ENCODE assay signal across 16 cellular contexts in the genomic region with DNA sequence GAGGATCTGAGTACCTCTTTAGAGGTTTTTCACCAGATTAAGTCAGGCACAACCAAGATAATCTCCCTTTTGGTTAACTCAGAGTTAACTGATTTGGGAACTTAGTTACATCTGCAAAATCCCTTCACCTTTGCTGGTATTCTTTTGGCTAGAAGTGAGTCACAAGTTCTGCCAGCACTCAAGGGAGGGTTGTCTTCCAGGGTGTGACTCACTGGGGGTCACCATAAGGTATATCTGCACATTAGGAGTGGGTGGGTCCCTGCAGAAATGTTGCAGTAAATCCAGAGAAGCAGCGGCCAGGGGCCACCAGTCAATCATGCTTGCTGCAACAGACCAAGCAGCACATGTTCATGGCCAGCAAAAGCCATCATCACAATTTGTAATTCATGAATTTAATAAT. TPM values are rescaled to one million over a fixed set of nuclear protein-coding genes. Genes with fewer than 3 reads are reported as not detected.
DNase-seq lines count a peak whose midpoint lies in the region; ATAC-seq and TF ChIP-seq lines count a peak whose summit lies in the region.
"Had no signal": no experiment of that assay in that cellular context is flagged by ENCODE, and none has a peak within 500 bp of the region (broad histone marks: within the 10 kb centered on the region; RNA-seq: fewer than 3 reads in every experiment).

No MANE protein-coding gene starts in this region.

- H2BK15ac ChIP-seq in mesenchymal stem cell (ENCODE audit: low read depth, poor library complexity, severe bottlenecking) = no peak overlapping the region

- H3K14ac ChIP-seq in mesenchymal stem cell (ENCODE audit: low read length in 2 of 2) = no peak overlapping the region

- H3K27ac ChIP-seq in HCT116 (ENCODE audit: low read depth, low read length) (no peak overlapping the region), colonic mucosa (peak overlapping the region; percentile 84), mesenchymal stem cell (ENCODE audit: low read length, poor library complexity, severe bottlenecking) (no peak overlapping the region)
- H3K27ac ChIP-seq: neutrophil had no signal

- RAD21 ChIA-PET in HCT116 (lab: Charles Lee; ENCODE audit: low non-redundant PET in 1 of 2, low total read pairs in 2 of 2, uncharacterized antibody in 2 of 2, unreplicated experiment in 2 of 2) = no interaction called here

- H3K4ac ChIP-seq in mesenchymal stem cell (ENCODE audit: low read depth in 1 of 2, low read length in 2 of 2) = no peak overlapping the region

- H2BK12ac ChIP-seq in mesenchymal stem cell (ENCODE audit: low read length in 2 of 2) = no peak overlapping the region

- no TSS peak for BruUV-seq in HCT116 (replicated peaks; lab: Mats Ljungman, UMichigan)

- H2AK5ac ChIP-seq in mesenchymal stem cell (ENCODE audit: low read length, severe bottlenecking) = no peak overlapping the region

- H2AFZ ChIP-seq in HCT116 (ENCODE audit: low read depth, low read length, poor library complexity, severe bottlenecking) (no peak overlapping the region), mesenchymal stem cell (ENCODE audit: low read depth, low read length) (no peak overlapping the region)

- WGBS in mesenchymal stem cell = no CpG with 5 or more reads among the region's 1 CpG

- H3K36me3 ChIP-seq in HCT116 (ENCODE audit: control insufficient read depth in 1 of 2, insufficient read depth in 2 of 2, low read length in 2 of 2) = no peaks in the 10 kb centered on the region
- H3K36me3 ChIP-seq in colonic mucosa = no peaks in the 10 kb centered on the region
- no peaks in the 10 kb centered on the region for H3K36me3 ChIP-seq in mesenchymal stem cell (ENCODE audit: control insufficient read depth in 1 of 2, insufficient read depth in 2 of 2, low read depth in 1 of 2, low read length in 2 of 2)
- H3K36me3 ChIP-seq: neutrophil, tibial nerve had no signal

- no peak overlapping the region for H3K4me3 ChIP-seq in HCT116 (replicated peaks in 1 of 2; ENCODE audit: low read depth in 1 of 2, low read length in 2 of 2)
- H3K4me3 ChIP-seq in colonic mucosa = no peak overlapping the region
- H3K4me3 ChIP-seq in mesenchymal stem cell (ENCODE audit: insufficient read depth in 1 of 2, low read depth in 1 of 2, low read length in 2 of 2) = no peak overlapping the region
- H3K4me3 ChIP-seq: tibial nerve had no signal

- no peak overlapping the region for H3K9ac ChIP-seq in HCT116 (ENCODE audit: low read length)
- H3K9ac ChIP-seq in colonic mucosa (ENCODE audit: low read depth in 2 of 2, low read length in 2 of 2) = peak overlapping the region in 1 of 2 donors; percentile 67
- H3K9ac ChIP-seq in mesenchymal stem cell (ENCODE audit: low read length) = no peak overlapping the region

- no peak overlapping the region for H2BK5ac ChIP-seq in mesenchymal stem cell (ENCODE audit: low read depth, low read length, poor library complexity, severe bottlenecking)

- H3K9me2 ChIP-seq in HCT116 (ENCODE audit: insufficient read depth) = no peaks in the 10 kb centered on the region

- no peaks in the 10 kb centered on the region for H4K20me1 ChIP-seq in HCT116 (ENCODE audit: insufficient read depth)

- ATAC-seq in HCT116 (no peak), HG02678 (IDR thresholded peaks at IDR 0.05; ENCODE audit: unreplicated experiment) (no peak), HG02798 (IDR thresholded peaks at IDR 0.05; ENCODE audit: poor library complexity, unreplicated experiment) (no peak)
- ATAC-seq: activated CD8-positive, alpha-beta memory T cell treated with anti-CD3 and anti-CD28 coated beads, Interleukin-2, amount 10 ng/mL, durations not matched to agents 7 days and 5 days; sciatic nerve had no signal

- no peak overlapping the region for H4K8ac ChIP-seq in mesenchymal stem cell (ENCODE audit: low read length)

- H3K4me1 ChIP-seq in HCT116 (ENCODE audit: control insufficient read depth in 1 of 2, insufficient read depth in 2 of 2, low read length in 2 of 2) = peaks cover 0 to 9% of the 10 kb centered on the region in 2 experiments; a peak in 2 of 4 replicates
- no peaks in the 10 kb centered on the region for H3K4me1 ChIP-seq in colonic mucosa
- H3K4me1 ChIP-seq in mesenchymal stem cell (ENCODE audit: control insufficient read depth, insufficient read depth, low read depth, low read length) = peaks cover 2% of the 10 kb centered on the region
- H3K4me1 ChIP-seq: tibial nerve had no signal

- H3K23ac ChIP-seq in mesenchymal stem cell (ENCODE audit: low read length in 2 of 2) = no peak overlapping the region

- TF ChIP-seq RAD21 in HCT116 (IDR thresholded peaks at IDR 0.05; ENCODE audit: low read depth) = no peak

- H3K79me1 ChIP-seq in mesenchymal stem cell (replicated peaks; ENCODE audit: low read length, poor library complexity, severe bottlenecking) = no peaks in the 10 kb centered on the region

- H2BK120ac ChIP-seq in mesenchymal stem cell (ENCODE audit: low read depth, low read length) = no peak overlapping the region

- POLR2A ChIA-PET in HCT116 (lab: Charles Lee) = no interaction called here

- intact Hi-C loops in HCT116 (cut with micrococcal nuclease) (no loop called here), colonic mucosa (cut with DNase I) (no loop called here)

- H3K27me3 ChIP-seq in HCT116 (ENCODE audit: insufficient read depth, low read length) (no peaks in the 10 kb centered on the region), colonic mucosa (no peaks in the 10 kb centered on the region), mesenchymal stem cell (ENCODE audit: control insufficient read depth in 1 of 2, insufficient read depth in 1 of 2, low read length in 2 of 2) (no peaks in the 10 kb centered on the region)
- H3K27me3 ChIP-seq: neutrophil, tibial nerve had no signal

- TF ChIP-seq POLR2A in HCT116 (IDR thresholded peaks at IDR 0.05; ENCODE audit: borderline replicate concordance, extremely low read depth, insufficient read depth, insufficient read length) = no peak

- CTCF ChIA-PET in HCT116 (lab: Charles Lee) = no interaction called here

- H3K79me2 ChIP-seq in HCT116 (ENCODE audit: insufficient read depth, low read length) = no peaks in the 10 kb centered on the region

- no peak overlapping the region for H3K18ac ChIP-seq in mesenchymal stem cell (ENCODE audit: low read depth in 1 of 2, low read length in 2 of 2)

- no peak overlapping the region for H4K91ac ChIP-seq in mesenchymal stem cell (ENCODE audit: low read length)

- DNase-seq in HCT116 (ENCODE audit: low read depth, low spot score) (no peak), M059J (ENCODE audit: low read depth) (peak; percentile 34), colonic mucosa (no peak), mesenchymal stem cell (peak; percentile 10), GM10266 (ENCODE audit: extremely low spot score) (no peak), NCI-H1417 (lab: John Stamatoyannopoulos, UW) (no peak)
- DNase-seq: activated CD8-positive, alpha-beta memory T cell treated with anti-CD3 and anti-CD28 coated beads, Interleukin-2, amount 10 ng/mL, durations not matched to agents 7 days and 5 days; activated naive CD4-positive, alpha-beta T cell treated with anti-CD3 and anti-CD28 coated beads, Interleukin-2, amount 50 U/mL, for 16 hours; immature natural killer cell; NCI-H2081 treated with DMSO at 0.1 percent for 48 hours; NCI-H524 treated with DMSO at 0.1 percent for 48 hours had no signal

- no peak for TF ChIP-seq CTCF in HCT116 (IDR thresholded peaks at IDR 0.05 in 2 of 3, conservative IDR thresholded peaks at IDR 0.05 in 1 of 3; ENCODE audit: borderline replicate concordance in 1 of 3, insufficient read depth in 1 of 3, low read depth in 2 of 3, low read length in 2 of 3)
- no peak for TF ChIP-seq CTCF in colonic mucosa (IDR thresholded peaks at IDR 0.05)
- no peak for TF ChIP-seq CTCF in GM10266 (IDR thresholded peaks at IDR 0.05; ENCODE audit: control insufficient read depth, insufficient read depth, low read depth, missing control alignments)

- H3K9me3 ChIP-seq in HCT116 (ENCODE audit: control insufficient read depth in 1 of 2, insufficient read depth in 1 of 2, low read depth in 1 of 2, low read length in 2 of 2) (no peaks in the 10 kb centered on the region), colonic mucosa (no peaks in the 10 kb centered on the region), mesenchymal stem cell (ENCODE audit: control insufficient read depth, low read length) (no peaks in the 10 kb centered on the region)
- H3K9me3 ChIP-seq: neutrophil, tibial nerve had no signal

- H3K4me2 ChIP-seq in HCT116 (ENCODE audit: low read length) (peak overlapping the region; percentile 47), mesenchymal stem cell (ENCODE audit: low read length, poor library complexity, severe bottlenecking) (no peak overlapping the region)

TF ChIP-seq in HCT116, 20 proteins besides CTCF, POLR2A, EP300 and RAD21:
- TF ChIP-seq TCF7L2 (IDR thresholded peaks at IDR 0.05; ENCODE audit: borderline replicate concordance, extremely low read depth, insufficient read depth, insufficient read length) (no peak), JUND (IDR thresholded peaks at IDR 0.05) (0 out of 2 replicates have a peak, but pooled peaks have one; percentile 17), FOSL1 (IDR thresholded peaks at IDR 0.05; ENCODE audit: low read depth) (peak; percentile 30; the same call in 1 of the 2 replicates)

RNA-seq across cellular contexts. Expression of a gene that starts 59.8 kb away (rescaled TPM):
- 3.1 TPM for total RNA-seq in HCT116 (2021; ENCODE audit: unreplicated experiment)
- polyA plus RNA-seq in HCT116 (2012) = 2.6 and 3.1 TPM in 2 replicates
- total RNA-seq in M059J (2014; rRNA removed; shearing (Covaris generic)) = 1.6 and 2.3 TPM in 2 replicates
- 10 to 100 TPM in 1 of 2 donors, 1 to 10 TPM in 1; 9.3 to 10.1 TPM for total RNA-seq in colonic mucosa
- polyA plus RNA-seq in mesenchymal stem cell (2013, experiment 1 of 2) = 2.5 TPM
- 2.4 TPM for polyA plus RNA-seq in mesenchymal stem cell (2013, experiment 2 of 2)

Comparison
In these comparisons a context has a peak if more than half of its experiments do, and no peak if none do; other contexts are left out.
1. DNase-seq: peak in M059J (single experiment) and mesenchymal stem cell (single experiment); none in HCT116 (single experiment), colonic mucosa (single experiment), GM10266 (single experiment) and NCI-H1417 (0 of 3).